11 cellular contexts compared by ENCODE assay signal in genomic region chr14:73427516-73428264, GRCh38. TPM values are rescaled to one million over a fixed set of nuclear protein-coding genes. Genes with fewer than 3 reads are reported as not detected.
DNase-seq lines count a peak whose midpoint lies in the region; ATAC-seq and TF ChIP-seq lines count a peak whose summit lies in the region.
"Had no signal": no experiment of that assay in that cellular context is flagged by ENCODE, and none has a peak within 500 bp of the region (broad histone marks: within the 10 kb centered on the region; RNA-seq: fewer than 3 reads in every experiment).

No MANE protein-coding gene starts in this region.

- H3K27ac Mint-ChIP-seq in endodermal cell = peak overlapping the region; percentile 46
- peak overlapping the region; percentile 55 to 90 (median 85) for H3K27ac Mint-ChIP-seq in naive B cell
- H3K27ac Mint-ChIP-seq: activated naive CD4-positive, alpha-beta T cell treated with anti-CD3 and anti-CD28 coated beads, Interleukin-2, amount 50 U/mL, for 72 hours had no signal

- H3K9me3 ChIP-seq in heart left ventricle (no peaks in the 10 kb centered on the region), endodermal cell (ENCODE audit: control insufficient read depth, low read length) (no peaks in the 10 kb centered on the region), upper lobe of left lung (no peaks in the 10 kb centered on the region), tibial nerve (no peaks in the 10 kb centered on the region)

- no peak overlapping the region for H3K4me3 Mint-ChIP-seq in endodermal cell
- H3K4me3 Mint-ChIP-seq in naive B cell = peak overlapping the region in 3 of 8 donors; percentile 24 to 61 (median 35)

- DNase-seq in heart left ventricle = no peak
- no peak for DNase-seq in Right ventricle myocardium inferior (ENCODE audit: missing footprints)
- no peak for DNase-seq in endodermal cell
- DNase-seq in naive B cell = no peak
- no peak for DNase-seq in upper lobe of left lung
- no peak for DNase-seq in NCI-H510A treated with DMSO at 0.1 percent for 48 hours (lab: John Stamatoyannopoulos, UW)
- no peak for DNase-seq in tibial nerve (ENCODE audit: low spot score in 2 of 2)
- DNase-seq: DMS 273 treated with DMSO at 0.1 percent for 48 hours, NCI-H1436 had no signal

- TF ChIP-seq CTCF in heart left ventricle (IDR thresholded peaks at IDR 0.05) (no peak), endodermal cell (conservative IDR thresholded peaks at IDR 0.05) (no peak), upper lobe of left lung (IDR thresholded peaks at IDR 0.05) (no peak), tibial nerve (IDR thresholded peaks at IDR 0.05) (no peak)

- WGBS in heart left ventricle, 4 donors = 66 to 75% (median 70%) methylated on average over 4 of the region's 4 CpGs
- WGBS in endodermal cell (ENCODE audit: insufficient coverage in 1 of 2, insufficient read length in 1 of 2), 2 experiments = 97 to 100% methylated on average over 1 to 4 of the region's 4 CpGs
- 52 to 53% methylated on average over 4 of the region's 4 CpGs for WGBS in upper lobe of left lung, 2 donors
- WGBS in tibial nerve, 2 donors = 64 to 66% methylated on average over 4 of the region's 4 CpGs

- no peaks in the 10 kb centered on the region for H3K36me3 ChIP-seq in heart left ventricle
- peaks cover 4% of the 10 kb centered on the region for H3K36me3 ChIP-seq in endodermal cell (ENCODE audit: control insufficient read depth, insufficient read depth, low read length)
- no peaks in the 10 kb centered on the region for H3K36me3 ChIP-seq in upper lobe of left lung
- H3K36me3 ChIP-seq in tibial nerve = no peaks in the 10 kb centered on the region

- H3K27me3 Mint-ChIP-seq in endodermal cell (ENCODE audit: insufficient read depth) (no peaks in the 10 kb centered on the region), naive B cell (no peaks in the 10 kb centered on the region)

- H3K4me1 Mint-ChIP-seq in endodermal cell (peaks cover 8% of the 10 kb centered on the region), naive B cell (peaks cover 33 to 62% (median 38%) of the 10 kb centered on the region in 3 donors)

- H3K36me3 Mint-ChIP-seq in endodermal cell (ENCODE audit: low read depth) (peaks cover 6% of the 10 kb centered on the region), naive B cell (no peaks in the 10 kb centered on the region)
- H3K36me3 Mint-ChIP-seq: activated naive CD4-positive, alpha-beta T cell treated with anti-CD3 and anti-CD28 coated beads, Interleukin-2, amount 50 U/mL, for 72 hours had no signal

- H3K27me3 ChIP-seq in heart left ventricle = no peaks in the 10 kb centered on the region
- H3K27me3 ChIP-seq in endodermal cell (ENCODE audit: control insufficient read depth, insufficient read depth, low read length, poor library complexity, severe bottlenecking) = no peaks in the 10 kb centered on the region
- no peaks in the 10 kb centered on the region for H3K27me3 ChIP-seq in upper lobe of left lung
- H3K27me3 ChIP-seq in tibial nerve = no peaks in the 10 kb centered on the region

- H3K27ac ChIP-seq in heart left ventricle (peak overlapping the region in 11 of 12 donors; percentile 13 to 82 (median 58)), endodermal cell (ENCODE audit: low read depth, low read length) (no peak overlapping the region), upper lobe of left lung (peak overlapping the region; percentile 63 to 80 (median 70)), tibial nerve (peak overlapping the region in 2 of 4 donors; percentile 14 to 56)

- H3K4me3 ChIP-seq in heart left ventricle (no peak overlapping the region), endodermal cell (ENCODE audit: low read length) (no peak overlapping the region), upper lobe of left lung (no peak overlapping the region), tibial nerve (no peak overlapping the region)

- ATAC-seq in heart left ventricle (peak in 2 of 4 donors; percentile 34 to 53), Right ventricle myocardium inferior (no peak), naive B cell (ENCODE audit: low read depth in 2 of 2) (no peak), upper lobe of left lung (ENCODE audit: low FRiP score in 2 of 2) (peak in 1 of 2 donors; percentile 23), GM19324 (IDR thresholded peaks at IDR 0.05; ENCODE audit: low FRiP score, unreplicated experiment) (no peak)
- ATAC-seq: activated naive CD4-positive, alpha-beta T cell treated with anti-CD3 and anti-CD28 coated beads, Interleukin-2, amount 50 U/mL, for 72 hours had no signal

- no peaks in the 10 kb centered on the region for H3K9me3 Mint-ChIP-seq in endodermal cell
- H3K9me3 Mint-ChIP-seq in naive B cell = no peaks in the 10 kb centered on the region
- H3K9me3 Mint-ChIP-seq: activated naive CD4-positive, alpha-beta T cell treated with anti-CD3 and anti-CD28 coated beads, Interleukin-2, amount 50 U/mL, for 72 hours had no signal

- TF ChIP-seq POLR2A in heart left ventricle (IDR thresholded peaks at IDR 0.05) (no peak), upper lobe of left lung (IDR thresholded peaks at IDR 0.05) (no peak), tibial nerve (IDR thresholded peaks at IDR 0.05) (no peak)

- peaks cover 0 to 57% (median 32%) of the 10 kb centered on the region in 12 donors for H3K4me1 ChIP-seq in heart left ventricle
- H3K4me1 ChIP-seq in endodermal cell (ENCODE audit: control insufficient read depth, insufficient read depth, low read length) = no peaks in the 10 kb centered on the region
- peaks cover 42 to 72% (median 44%) of the 10 kb centered on the region in 4 donors for H3K4me1 ChIP-seq in upper lobe of left lung
- peaks cover 0 to 35% (median 0%) of the 10 kb centered on the region in 4 donors for H3K4me1 ChIP-seq in tibial nerve

- no peak for TF ChIP-seq EP300 in upper lobe of left lung (IDR thresholded peaks at IDR 0.05)
- TF ChIP-seq EP300 in tibial nerve (IDR thresholded peaks at IDR 0.05) = no peak

- intact Hi-C loops in heart left ventricle (cut with DNase I) = loop anchor here in 1 of 10 donors (5.0 kb wide), 1 partner anchor 35 kb away; no protein-coding TSS in a partner anchor
- intact Hi-C loops in Right ventricle myocardium inferior (cut with DNase I) = no loop called here

- H3K9ac ChIP-seq in endodermal cell (ENCODE audit: extremely low read depth, low read length, poor library complexity, severe bottlenecking) = no peak overlapping the region

RNA-seq across cellular contexts. Expression of gene NUMB, which starts 30.7 kb away (rescaled TPM):
- 10 to 100 TPM; 22.4 to 59.1 (median 35.0) TPM for total RNA-seq in heart left ventricle
- 10 to 100 TPM; 18.2 to 28.7 TPM for polyA plus RNA-seq in heart left ventricle
- 39.8 TPM for total RNA-seq in Right ventricle myocardium inferior
- 10 to 100 TPM; 79.9 to 85.2 TPM for total RNA-seq in endodermal cell
- polyA plus RNA-seq in endodermal cell (2013, experiment 1 of 2) = 44.4 TPM
- 38.5 TPM for polyA plus RNA-seq in endodermal cell (2013, experiment 2 of 2)
- polyA plus RNA-seq in naive B cell (ENCODE audit: low read depth in 6 of 6) = 10 to 100 TPM; 52.0 to 87.2 (median 65.7) TPM
- total RNA-seq in upper lobe of left lung = 100 to 1,000 TPM in 5 of 6 donors, 10 to 100 TPM in 1; 85.6 to 169 (median 118) TPM
- 10 to 100 TPM; 50.7 to 81.9 (median 60.2) TPM for total RNA-seq in tibial nerve
